Comparison of ENCODE assay signal across 22 cellular contexts in the genomic region with DNA sequence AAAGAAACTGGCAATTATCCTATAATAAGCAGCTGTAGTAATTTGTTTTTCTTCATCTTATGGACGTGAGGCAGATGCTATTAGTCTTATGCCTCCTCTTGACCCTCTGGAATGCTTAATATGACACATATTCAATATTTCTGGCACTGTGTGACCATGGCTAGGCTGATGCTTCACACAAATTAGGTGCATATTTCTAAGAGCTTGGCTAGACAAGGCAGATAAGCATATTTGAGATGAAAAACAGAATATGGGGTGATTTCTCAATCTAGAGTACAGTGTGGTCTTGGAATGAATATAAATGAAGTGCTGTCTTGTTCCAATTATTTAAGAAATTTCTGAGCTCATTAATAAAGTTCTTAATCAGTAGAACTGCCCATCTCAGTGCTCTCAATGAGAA.
A peak's percentile ranks its signal among the peaks of the same experiment; 100 is the strongest.
DNase-seq lines count a peak whose midpoint lies in the region; ATAC-seq, FAIRE-seq and TF ChIP-seq lines count a peak whose summit lies in the region.
"Had no signal": no experiment of that assay in that cellular context is flagged by ENCODE, and none has a peak within 500 bp of the region (broad histone marks: within the 10 kb centered on the region; RNA-seq: fewer than 3 reads in every experiment).

No MANE protein-coding gene starts in this region.

- POLR2A ChIA-PET in SK-N-SH (lab: Yijun Ruan, JAX), result no interaction called here

- intact Hi-C loops in upper lobe of right lung (cut with DNase I) (no loop called here), pancreas (cut with DNase I) (no loop called here)

- H4K20me1 ChIP-seq in SK-N-SH (ENCODE audit: insufficient read depth), result no peaks in the 10 kb centered on the region
- H4K20me1 ChIP-seq: BLaER1 had no signal

- H3F3A ChIP-seq in SK-N-SH (replicated peaks; ENCODE audit: insufficient read depth), result no peaks in the 10 kb centered on the region

- H3K27me3 Mint-ChIP-seq in nephron (ENCODE audit: low read depth), result no peaks in the 10 kb centered on the region
- H3K27me3 Mint-ChIP-seq: B cell; CD4-positive, CD25-positive, alpha-beta regulatory T cell had no signal

- peaks cover 42% of the 10 kb centered on the region for H3K4me1 Mint-ChIP-seq in nephron
- H3K4me1 Mint-ChIP-seq: B cell; CD4-positive, CD25-positive, alpha-beta regulatory T cell had no signal

- FAIRE-seq in pancreas (lab: Jason Lieb, UNC), result no peak
- FAIRE-seq: A204.1, G401.6, GM12892, H1 had no signal

- no peaks in the 10 kb centered on the region for H3K36me3 ChIP-seq in SK-N-SH (replicated peaks in 1 of 2; ENCODE audit: control insufficient read depth in 1 of 2, insufficient read depth in 2 of 2, low read length in 1 of 2)
- H3K36me3 ChIP-seq in upper lobe of right lung, result no peaks in the 10 kb centered on the region
- no peaks in the 10 kb centered on the region for H3K36me3 ChIP-seq in pancreas
- H3K36me3 ChIP-seq: BLaER1 had no signal

- ATAC-seq in SK-N-SH treated with all-trans-retinoic acid at 6 μM for 48 hours (no peak), upper lobe of right lung (peak; percentile 52), pancreas (no peak), HG03175 (IDR thresholded peaks at IDR 0.05; ENCODE audit: unreplicated experiment) (no peak)
- ATAC-seq: CD8-positive, alpha-beta T cell had no signal

- H3K4me3 ChIP-seq in SK-N-SH (ENCODE audit: low read depth in 2 of 2, low read length in 1 of 2) (no peak overlapping the region), upper lobe of right lung (no peak overlapping the region), pancreas (no peak overlapping the region)
- H3K4me3 ChIP-seq: BLaER1, GM23248 had no signal

- H3K4me2 ChIP-seq in SK-N-SH, result no peak overlapping the region
- H3K4me2 ChIP-seq: BLaER1 had no signal

- WGBS in SK-N-SH (ENCODE audit: low lambda C conversion rate), result 69% methylated on average over 1 of the region's 1 CpG
- WGBS in pancreas, 2 donors, result 54 to 62% methylated on average over 1 of the region's 1 CpG

- H3K4me3 Mint-ChIP-seq in nephron, result no peak overlapping the region
- H3K4me3 Mint-ChIP-seq: B cell; CD4-positive, CD25-positive, alpha-beta regulatory T cell; CD8-positive, alpha-beta T cell had no signal

- peaks cover 11% of the 10 kb centered on the region for H3K36me3 Mint-ChIP-seq in nephron (ENCODE audit: low read depth)

- DNase-seq in SK-N-SH (no peak), upper lobe of right lung (no peak), pancreas (no peak)
- DNase-seq: Caco-2; CD4-positive, CD25-positive, alpha-beta regulatory T cell; CD8-positive, alpha-beta T cell; DMS153; DND-41; GM23248; H7; HCEC 1CT had no signal

- H2AFZ ChIP-seq in SK-N-SH (ENCODE audit: low read depth), result no peak overlapping the region
- H2AFZ ChIP-seq: GM23248 had no signal

- no peaks in the 10 kb centered on the region; a peak in 2 of 4 replicates for H3K4me1 ChIP-seq in SK-N-SH (ENCODE audit: control insufficient read depth in 1 of 2, insufficient read depth in 2 of 2, low read depth in 1 of 2, low read length in 1 of 2)
- H3K4me1 ChIP-seq in upper lobe of right lung, result no peaks in the 10 kb centered on the region
- no peaks in the 10 kb centered on the region for H3K4me1 ChIP-seq in pancreas
- H3K4me1 ChIP-seq: BLaER1 had no signal

- no peak for TF ChIP-seq RAD21 in SK-N-SH (IDR thresholded peaks at IDR 0.05; ENCODE audit: low read length)

- no peak overlapping the region for H3K27ac ChIP-seq in SK-N-SH (ENCODE audit: low read depth in 2 of 2, low read length in 1 of 2)
- no peak overlapping the region for H3K27ac ChIP-seq in upper lobe of right lung
- H3K27ac ChIP-seq in pancreas, result no peak overlapping the region
- H3K27ac ChIP-seq: 22Rv1, BLaER1, C4-2B, GM23248 had no signal

- H3K9me2 ChIP-seq in SK-N-SH, result no peaks in the 10 kb centered on the region

- H3K27me3 ChIP-seq in SK-N-SH (ENCODE audit: insufficient read depth) (no peaks in the 10 kb centered on the region), upper lobe of right lung (no peaks in the 10 kb centered on the region), pancreas (no peaks in the 10 kb centered on the region)
- H3K27me3 ChIP-seq: BLaER1 had no signal

- TF ChIP-seq EP300 in SK-N-SH (IDR thresholded peaks at IDR 0.05; ENCODE audit: borderline replicate concordance in 1 of 2, low read depth in 1 of 2, low read length in 1 of 2), result no peak

- no peak overlapping the region for H3K9ac ChIP-seq in SK-N-SH
- H3K9ac ChIP-seq: BLaER1, GM23248 had no signal

- CTCF ChIA-PET in SK-N-SH (lab: Yijun Ruan, JAX), result no interaction called here

- H3K27ac Mint-ChIP-seq in nephron, result peak overlapping the region; percentile 6 to 62 (median 57)
- H3K27ac Mint-ChIP-seq: B cell; CD4-positive, CD25-positive, alpha-beta regulatory T cell; CD8-positive, alpha-beta T cell had no signal

- TF ChIP-seq CTCF in SK-N-SH (IDR thresholded peaks at IDR 0.05) (no peak), nephron (IDR thresholded peaks at IDR 0.05; ENCODE audit: unreplicated experiment in 3 of 3) (no peak), upper lobe of right lung (IDR thresholded peaks at IDR 0.05) (no peak), pancreas (IDR thresholded peaks at IDR 0.05) (no peak)

- H3K79me2 ChIP-seq in SK-N-SH (ENCODE audit: insufficient read depth), result no peaks in the 10 kb centered on the region

- no peaks in the 10 kb centered on the region for H3K9me3 Mint-ChIP-seq in nephron
- H3K9me3 Mint-ChIP-seq: CD8-positive, alpha-beta T cell had no signal

- H3K9me3 ChIP-seq in SK-N-SH (no peaks in the 10 kb centered on the region), upper lobe of right lung (no peaks in the 10 kb centered on the region), pancreas (no peaks in the 10 kb centered on the region)
- H3K9me3 ChIP-seq: BLaER1 had no signal

TF ChIP-seq in SK-N-SH treated with all-trans-retinoic acid at 6 μM for 48 hours, 23 proteins besides CTCF, POLR2A, EP300 and RAD21 (continues in another document):
- TF ChIP-seq, protein P1, sequence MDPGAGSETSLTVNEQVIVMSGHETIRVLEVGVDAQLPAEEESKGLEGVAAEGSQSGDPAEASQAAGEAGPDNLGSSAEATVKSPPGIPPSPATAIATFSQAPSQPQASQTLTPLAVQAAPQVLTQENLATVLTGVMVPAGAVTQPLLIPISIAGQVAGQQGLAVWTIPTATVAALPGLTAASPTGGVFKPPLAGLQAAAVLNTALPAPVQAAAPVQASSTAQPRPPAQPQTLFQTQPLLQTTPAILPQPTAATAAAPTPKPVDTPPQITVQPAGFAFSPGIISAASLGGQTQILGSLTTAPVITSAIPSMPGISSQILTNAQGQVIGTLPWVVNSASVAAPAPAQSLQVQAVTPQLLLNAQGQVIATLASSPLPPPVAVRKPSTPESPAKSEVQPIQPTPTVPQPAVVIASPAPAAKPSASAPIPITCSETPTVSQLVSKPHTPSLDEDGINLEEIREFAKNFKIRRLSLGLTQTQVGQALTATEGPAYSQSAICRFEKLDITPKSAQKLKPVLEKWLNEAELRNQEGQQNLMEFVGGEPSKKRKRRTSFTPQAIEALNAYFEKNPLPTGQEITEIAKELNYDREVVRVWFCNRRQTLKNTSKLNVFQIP (CRISPR knock-in tag; IDR thresholded peaks at IDR 0.05; ENCODE audit: borderline replicate concordance, low read depth), result no peak
- TF ChIP-seq CSDC2 (CRISPR knock-in tag; IDR thresholded peaks at IDR 0.05), result no peak
- TF ChIP-seq, protein P2, sequence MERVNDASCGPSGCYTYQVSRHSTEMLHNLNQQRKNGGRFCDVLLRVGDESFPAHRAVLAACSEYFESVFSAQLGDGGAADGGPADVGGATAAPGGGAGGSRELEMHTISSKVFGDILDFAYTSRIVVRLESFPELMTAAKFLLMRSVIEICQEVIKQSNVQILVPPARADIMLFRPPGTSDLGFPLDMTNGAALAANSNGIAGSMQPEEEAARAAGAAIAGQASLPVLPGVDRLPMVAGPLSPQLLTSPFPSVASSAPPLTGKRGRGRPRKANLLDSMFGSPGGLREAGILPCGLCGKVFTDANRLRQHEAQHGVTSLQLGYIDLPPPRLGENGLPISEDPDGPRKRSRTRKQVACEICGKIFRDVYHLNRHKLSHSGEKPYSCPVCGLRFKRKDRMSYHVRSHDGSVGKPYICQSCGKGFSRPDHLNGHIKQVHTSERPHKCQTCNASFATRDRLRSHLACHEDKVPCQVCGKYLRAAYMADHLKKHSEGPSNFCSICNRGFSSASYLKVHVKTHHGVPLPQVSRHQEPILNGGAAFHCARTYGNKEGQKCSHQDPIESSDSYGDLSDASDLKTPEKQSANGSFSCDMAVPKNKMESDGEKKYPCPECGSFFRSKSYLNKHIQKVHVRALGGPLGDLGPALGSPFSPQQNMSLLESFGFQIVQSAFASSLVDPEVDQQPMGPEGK (CRISPR knock-in tag; IDR thresholded peaks at IDR 0.05; ENCODE audit: borderline replicate concordance), result no peak

TF ChIP-seq in SK-N-SH, 30 proteins besides CTCF, POLR2A, EP300 and RAD21:
- TF ChIP-seq, protein P3, sequence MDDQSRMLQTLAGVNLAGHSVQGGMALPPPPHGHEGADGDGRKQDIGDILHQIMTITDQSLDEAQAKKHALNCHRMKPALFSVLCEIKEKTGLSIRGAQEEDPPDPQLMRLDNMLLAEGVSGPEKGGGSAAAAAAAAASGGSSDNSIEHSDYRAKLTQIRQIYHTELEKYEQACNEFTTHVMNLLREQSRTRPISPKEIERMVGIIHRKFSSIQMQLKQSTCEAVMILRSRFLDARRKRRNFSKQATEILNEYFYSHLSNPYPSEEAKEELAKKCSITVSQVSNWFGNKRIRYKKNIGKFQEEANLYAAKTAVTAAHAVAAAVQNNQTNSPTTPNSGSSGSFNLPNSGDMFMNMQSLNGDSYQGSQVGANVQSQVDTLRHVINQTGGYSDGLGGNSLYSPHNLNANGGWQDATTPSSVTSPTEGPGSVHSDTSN (IDR thresholded peaks at IDR 0.05), result no peak
- TF ChIP-seq SMC3 (IDR thresholded peaks at IDR 0.05; ENCODE audit: low read depth, low read length), result no peak
- no peak for TF ChIP-seq FOSL2 (IDR thresholded peaks at IDR 0.05; ENCODE audit: borderline replicate concordance, low read depth)
- no peak for TF ChIP-seq TAF1 (IDR thresholded peaks at IDR 0.05; ENCODE audit: borderline replicate concordance, low read depth, low read length)
- TF ChIP-seq RCOR1 (IDR thresholded peaks at IDR 0.05; ENCODE audit: low read length), result no peak
- TF ChIP-seq YY1 (IDR thresholded peaks at IDR 0.05; ENCODE audit: low read depth), result no peak
- TF ChIP-seq, protein P4, sequence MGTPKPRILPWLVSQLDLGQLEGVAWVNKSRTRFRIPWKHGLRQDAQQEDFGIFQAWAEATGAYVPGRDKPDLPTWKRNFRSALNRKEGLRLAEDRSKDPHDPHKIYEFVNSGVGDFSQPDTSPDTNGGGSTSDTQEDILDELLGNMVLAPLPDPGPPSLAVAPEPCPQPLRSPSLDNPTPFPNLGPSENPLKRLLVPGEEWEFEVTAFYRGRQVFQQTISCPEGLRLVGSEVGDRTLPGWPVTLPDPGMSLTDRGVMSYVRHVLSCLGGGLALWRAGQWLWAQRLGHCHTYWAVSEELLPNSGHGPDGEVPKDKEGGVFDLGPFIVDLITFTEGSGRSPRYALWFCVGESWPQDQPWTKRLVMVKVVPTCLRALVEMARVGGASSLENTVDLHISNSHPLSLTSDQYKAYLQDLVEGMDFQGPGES (IDR thresholded peaks at IDR 0.05; ENCODE audit: low read depth, low read length), result no peak
